10 cellular contexts compared by ENCODE assay signal in genomic region chr1:9476790-9477463, GRCh38.
DNase-seq lines count a peak whose midpoint lies in the region; ATAC-seq and TF ChIP-seq lines count a peak whose summit lies in the region.
"Had no signal": no experiment of that assay in that cellular context is flagged by ENCODE, and none has a peak within 500 bp of the region (broad histone marks: within the 10 kb centered on the region; RNA-seq: fewer than 3 reads in every experiment).

No MANE protein-coding gene starts in this region.

- DNase-seq in Caki2 (ENCODE audit: low read depth): peak; percentile 92
- no peak for DNase-seq in HEK293T (ENCODE audit: extremely low spot score)
- DNase-seq in SW480 (ENCODE audit: low spot score): peak; percentile 16
- DNase-seq in iPS-NIHi7 (ENCODE audit: extremely low spot score): peak; percentile 10
- DNase-seq in T-helper 2 cell: no peak
- no peak for DNase-seq in hippocampal formation (lab: John Stamatoyannopoulos, UW)
- DNase-seq in GM13976 (ENCODE audit: low spot score): no peak
- DNase-seq: anterior cingulate cortex; naive thymus-derived CD8-positive, alpha-beta T cell had no signal

- POLR2A ChIA-PET in HEK293T (lab: Yijun Ruan, JAX): no interaction called here

- TF ChIP-seq CTCF in GM13976 (IDR thresholded peaks at IDR 0.05; ENCODE audit: borderline replicate concordance, control extremely low read depth, extremely low read depth, insufficient read depth, missing control alignments): no peak

- no peak for ATAC-seq in GM18867 (IDR thresholded peaks at IDR 0.05; ENCODE audit: unreplicated experiment)
- ATAC-seq: naive thymus-derived CD8-positive, alpha-beta T cell had no signal

- in situ Hi-C loops in Caki2 (cut with HindIII; ENCODE audit: low pct_unique_long_range_greater_than_20kb, low sequenced_read_pairs): no loop called here
- in situ Hi-C loops in GM13976 (cut with MboI; ENCODE audit: low sequenced_read_pairs, unreplicated experiment): no loop called here

- CTCF ChIA-PET in HEK293T (lab: Yijun Ruan, JAX): interaction anchor here (0.6 to 1.1 kb wide), 2 partner anchors 281 to 625 kb away, joined by 5 to 6 read pairs; no protein-coding TSS in a partner anchor

TF ChIP-seq in HEK293T, 16 proteins besides CTCF, POLR2A, EP300 and RAD21:
- TF ChIP-seq FOXA1 (IDR thresholded peaks at IDR 0.05) (no peak), PKNOX1 (IDR thresholded peaks at IDR 0.05) (peak; percentile 48; the same call in 1 of the 2 replicates), CTBP1 (IDR thresholded peaks at IDR 0.05; ENCODE audit: borderline replicate concordance) (no peak), FOXM1 (IDR thresholded peaks at IDR 0.05; ENCODE audit: borderline replicate concordance) (no peak)

Comparison
In these comparisons a context has a peak if more than half of its experiments do, and no peak if none do; other contexts are left out.
1. DNase-seq: peak in Caki2 (single experiment), SW480 (single experiment) and iPS-NIHi7 (single experiment); none in HEK293T (single experiment), T-helper 2 cell (0 of 5), hippocampal formation (0 of 2) and GM13976 (single experiment).